In the genomic region with DNA sequence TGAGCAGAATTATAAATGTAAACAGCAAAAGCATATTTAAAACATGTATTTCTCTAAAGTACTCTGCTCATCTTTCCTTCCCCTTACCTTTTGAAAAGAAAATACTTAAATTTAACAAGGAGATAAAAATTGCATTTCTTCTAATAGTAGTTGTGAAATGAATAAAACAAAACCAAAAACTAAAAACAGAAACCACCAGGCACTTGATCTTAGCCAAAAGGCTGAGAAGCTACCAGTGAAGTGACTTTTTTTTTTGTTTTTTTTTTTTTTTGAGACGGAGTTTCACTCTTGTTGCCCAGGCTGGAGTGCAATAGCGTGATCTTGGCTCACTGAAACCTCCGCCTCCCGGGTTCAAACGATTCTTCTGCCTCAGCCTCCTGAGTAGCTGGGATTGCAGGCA, we compare ENCODE assay signal across 8 cellular contexts.
DNase-seq lines count a peak whose midpoint lies in the region; ATAC-seq and TF ChIP-seq lines count a peak whose summit lies in the region.
"Not testable (repeated sequence)": the region's sequence is repeated elsewhere in the genome, so short reads cannot be mapped to it uniquely, and the experiment has no call there.

No MANE protein-coding gene starts in this region.

- H3K9me3 ChIP-seq in OCI-LY3 (ENCODE audit: insufficient read depth, low read length) = not testable (repeated sequence)

- H3K9ac ChIP-seq in OCI-LY3 (ENCODE audit: low read length) = not testable (repeated sequence)

- not testable (repeated sequence) for H3K27me3 ChIP-seq in OCI-LY3 (ENCODE audit: low read depth, low read length)

- ATAC-seq in GM18519 (IDR thresholded peaks at IDR 0.05; ENCODE audit: low FRiP score, unreplicated experiment) (peak; percentile 60), GM19351 (IDR thresholded peaks at IDR 0.05; ENCODE audit: unreplicated experiment) (peak; percentile 72), HG02852 (IDR thresholded peaks at IDR 0.05; ENCODE audit: unreplicated experiment) (peak; percentile 67), HG02885 (IDR thresholded peaks at IDR 0.05; ENCODE audit: poor library complexity, unreplicated experiment) (peak; percentile 73), HG03442 (IDR thresholded peaks at IDR 0.05; ENCODE audit: unreplicated experiment) (peak; percentile 36), HG03565 (IDR thresholded peaks at IDR 0.05; ENCODE audit: unreplicated experiment) (peak; percentile 82)

- not testable (repeated sequence) for H4K20me1 ChIP-seq in OCI-LY3 (ENCODE audit: insufficient read depth, low read length)

- TF ChIP-seq CTCF in GM12865 (IDR thresholded peaks at IDR 0.05; ENCODE audit: insufficient read depth, low read depth, low read length, missing control alignments); OCI-LY3 (IDR thresholded peaks at IDR 0.05; ENCODE audit: low read depth, low read length): not testable (repeated sequence)

- not testable (repeated sequence) for H3K79me2 ChIP-seq in OCI-LY3 (ENCODE audit: low read length)

- H3K4me1 ChIP-seq in OCI-LY3 (ENCODE audit: low read length) = peaks cover 30% of the 10 kb centered on the region

- H2AFZ ChIP-seq in OCI-LY3 (ENCODE audit: low read depth, low read length) = not testable (repeated sequence)

- not testable (repeated sequence) for H3K36me3 ChIP-seq in OCI-LY3 (replicated peaks; ENCODE audit: low read depth, low read length)

- DNase-seq in GM12865 (ENCODE audit: low read depth) = peak; percentile 10

- H3K4me3 ChIP-seq in GM12865 (ENCODE audit: low read depth, low read length); OCI-LY3 (ENCODE audit: low read length): not testable (repeated sequence)

- H3K27ac ChIP-seq in OCI-LY3 (ENCODE audit: low read length) = peak overlapping the region; percentile 65

- H3K4me2 ChIP-seq in OCI-LY3 (ENCODE audit: low read length) = peak overlapping the region; percentile 19
